8 cellular contexts compared by ENCODE assay signal in the genomic region with DNA sequence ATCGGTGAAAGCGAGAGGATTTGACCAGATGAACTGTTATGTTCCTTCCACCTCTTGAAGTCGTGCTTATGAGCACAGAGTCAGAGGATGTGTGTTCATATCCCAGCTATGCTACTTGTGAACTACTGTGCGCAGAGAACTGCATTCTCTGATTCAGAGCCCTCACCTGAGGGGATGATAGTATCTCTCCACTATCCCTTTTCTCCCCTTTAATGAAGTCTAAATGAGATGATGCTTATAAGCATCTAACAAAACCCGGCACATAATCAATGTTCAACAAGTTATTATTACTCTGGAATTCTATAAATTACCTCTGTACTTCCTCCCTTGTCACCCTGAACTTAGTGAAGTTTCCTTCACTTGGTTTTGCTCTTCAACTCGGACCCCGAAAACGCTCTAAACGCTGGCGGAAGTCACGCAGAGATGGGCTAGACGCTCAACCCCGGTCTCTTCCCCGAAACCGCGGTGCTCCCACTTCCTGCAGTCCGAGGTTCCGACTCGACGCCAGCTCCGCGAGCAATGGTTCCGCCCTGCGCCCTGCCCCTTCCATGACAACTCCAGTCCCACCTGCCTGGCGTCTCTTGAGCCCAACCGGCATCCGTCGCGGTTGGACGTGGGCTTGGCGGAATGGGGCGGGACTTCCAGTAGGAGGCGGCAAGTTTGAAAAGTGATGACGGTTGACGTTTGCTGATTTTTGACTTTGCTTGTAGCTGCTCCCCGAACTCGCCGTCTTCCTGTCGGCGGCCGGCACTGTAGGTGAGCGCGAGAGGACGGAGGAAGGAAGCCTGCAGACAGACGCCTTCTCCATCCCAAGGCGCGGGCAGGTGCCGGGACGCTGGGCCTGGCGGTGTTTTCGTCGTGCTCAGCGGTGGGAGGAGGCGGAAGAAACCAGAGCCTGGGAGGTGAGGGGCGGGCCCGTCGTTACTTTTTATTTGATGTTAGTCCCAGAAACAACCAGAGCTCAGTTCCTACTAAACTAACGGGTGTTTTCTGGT. TPM values are rescaled to one million over a fixed set of nuclear protein-coding genes. Genes with fewer than 3 reads are reported as not detected.
A peak's percentile ranks its signal among the peaks of the same experiment; 100 is the strongest.
DNase-seq lines count a peak whose midpoint lies in the region; ATAC-seq, FAIRE-seq and TF ChIP-seq lines count a peak whose summit lies in the region.

TSS of gene NUF2 (plus strand) at position 644 of the 995 bp plus-strand sequence. CDS start 4,098 bp downstream, outside the sequence.

- H3K27me3 ChIP-seq in bronchial epithelial cell (ENCODE audit: control insufficient read depth, insufficient read depth, low read length) (no peaks in the 10 kb centered on the region), small intestine (ENCODE audit: control insufficient read depth in 2 of 2, insufficient read depth in 2 of 2, low read length in 2 of 2) (no peaks in the 10 kb centered on the region)

- H3K36me3 ChIP-seq in bronchial epithelial cell (ENCODE audit: control insufficient read depth, insufficient read depth, low read length) (peaks cover 2% of the 10 kb centered on the region), small intestine (ENCODE audit: control insufficient read depth in 2 of 2, insufficient read depth in 2 of 2, low read length in 2 of 2) (no peaks in the 10 kb centered on the region)

- TF ChIP-seq CTCF in AG04449 (IDR thresholded peaks at IDR 0.05; ENCODE audit: insufficient read depth, low read length, missing control alignments) (no peak), WI38 (IDR thresholded peaks at IDR 0.05; ENCODE audit: low read depth, low read length) (no peak), bronchial epithelial cell (IDR thresholded peaks at IDR 0.05; ENCODE audit: insufficient read depth, low read length, severe bottlenecking) (no peak)

- H3K27ac ChIP-seq in small intestine (ENCODE audit: low read depth in 1 of 2, low read length in 1 of 2): peak within 1 kb of the TSS in 1 of 2 donors; percentile 73

- DNase-seq in AG04449 (ENCODE audit: low read depth, low spot score): peak; percentile 96
- DNase-seq in NCI-H2227 treated with DMSO at 0.1 percent for 48 hours (lab: John Stamatoyannopoulos, UW): peak; percentile 96
- DNase-seq in bronchial epithelial cell (ENCODE audit: low read depth): peak; percentile 94
- DNase-seq in iPS-NIHi11 (ENCODE audit: low spot score): peak; percentile 98
- DNase-seq in small intestine: peak; percentile 99

- 0 to 1% (median 0%) methylated on average over 58 of the region's 58 CpGs for WGBS in small intestine, 3 donors

- ATAC-seq in GM18907 (IDR thresholded peaks at IDR 0.05; ENCODE audit: unreplicated experiment): peak; percentile 97
- ATAC-seq in HG03159 (IDR thresholded peaks at IDR 0.05; ENCODE audit: unreplicated experiment): peak; percentile 96

- H3K9me3 ChIP-seq in small intestine (ENCODE audit: control insufficient read depth, low read depth): no peaks in the 10 kb centered on the region

- H3K4me3 ChIP-seq in AG04449 (ENCODE audit: low read depth, low read length) (peak within 1 kb of the TSS; percentile 87), WI38 (ENCODE audit: low read depth, low read length) (peak within 1 kb of the TSS; percentile 82), bronchial epithelial cell (ENCODE audit: low read depth, low read length) (peak within 1 kb of the TSS; percentile 61), small intestine (ENCODE audit: low read depth in 1 of 2, low read length in 2 of 2) (peak within 1 kb of the TSS; percentile 53 to 57)

- FAIRE-seq in bronchial epithelial cell (lab: Jason Lieb, UNC) (peak; percentile 66), small intestine (lab: Jason Lieb, UNC) (no peak)

- POLR2A ChIA-PET in AG04449 (lab: Yijun Ruan, JAX): interaction anchor here (2.0 kb wide), 1 partner anchor 252 kb away, joined by 6 read pairs; the partner anchor contains the start of gene RGS4

- CTCF ChIA-PET in AG04449 (lab: Yijun Ruan, JAX): interaction anchor here (1.1 to 3.9 kb wide), 7 partner anchors 147 to 475 kb away, joined by 3 to 22 read pairs (median 17); partner anchors contain the start of gene RGS4

- H3K4me1 ChIP-seq in small intestine (ENCODE audit: control insufficient read depth in 2 of 2, insufficient read depth in 1 of 2, low read depth in 1 of 2, low read length in 1 of 2): peaks cover 3% of the 10 kb centered on the region in 2 donors

RNA-seq across cellular contexts. Expression of gene NUF2, which starts in this region (rescaled TPM):
- 0.79 and 1.0 TPM in 2 replicates for total RNA-seq in bronchial epithelial cell
- polyA plus RNA-seq in small intestine: 10 to 100 TPM in 1 of 3 donors, 1 to 10 TPM in 1, under 1 TPM in 1; 0.54 to 11.5 (median 2.0) TPM
